Comparison of ENCODE assay signal across 8 cellular contexts in genomic region chr16:1964506-1965471, GRCh38. TPM values are rescaled to one million over a fixed set of nuclear protein-coding genes. Genes with fewer than 3 reads are reported as not detected.
DNase-seq lines count a peak whose midpoint lies in the region; ATAC-seq and TF ChIP-seq lines count a peak whose summit lies in the region.

RPS2 (minus strand) TSS chr16:1964826; CDS start chr16:1964625, 201 bp downstream.

- intact Hi-C loops in activated B cell treated with CpG ODN at 0.5 μM for 24 hours (cut with micrococcal nuclease) = loop anchor here (1.0 to 10.0 kb wide), 7 partner anchors 8 to 1190 kb away; partner anchors contain the start of genes GFER, MSRB1, RNPS1 and TBL3
- intact Hi-C loops in spleen (cut with DNase I; ENCODE audit: low total_unique reads) = no loop called here

- H3K9me3 Mint-ChIP-seq in activated B cell treated with CpG ODN at 0.5 μM for 24 hours (no peaks in the 10 kb centered on the region), immature natural killer cell (no peaks in the 10 kb centered on the region)

- POLR2A ChIA-PET in AG04450 (lab: Yijun Ruan, JAX) (interaction anchor here (0.6 to 2.0 kb wide), 47 partner anchors 9 to 773 kb away, joined by 3 to 20 read pairs (median 4); partner anchors contain the start of genes ECI1, FAHD1, GFER and HAGH), activated B cell treated with CpG ODN at 0.5 μM for 24 hours (lab: Charles Lee) (interaction anchor here (0.6 to 9.7 kb wide), 59 partner anchors 9 to 1927 kb away, joined by 3 to 351 read pairs (median 4); partner anchors contain the start of genes ATP6V0C, CHTF18, CRAMP1 and ECI1)

- TF ChIP-seq CTCF in AG04450 (IDR thresholded peaks at IDR 0.05; ENCODE audit: low read depth, low read length) (no peak), activated B cell treated with CpG ODN at 0.5 μM for 24 hours (IDR thresholded peaks at IDR 0.05) (no peak), spleen (IDR thresholded peaks at IDR 0.05 in 8 of 11, conservative IDR thresholded peaks at IDR 0.05 in 3 of 11) (peak in 6 of 11 experiments; percentile 5 to 54 (median 38))

- H3K4me1 Mint-ChIP-seq in activated B cell treated with CpG ODN at 0.5 μM for 24 hours (peaks cover 49% of the 10 kb centered on the region), immature natural killer cell (peaks cover 37 to 46% of the 10 kb centered on the region in 2 donors)

- H3K4me1 ChIP-seq in spleen = peaks cover 28 to 65% (median 57%) of the 10 kb centered on the region in 6 donors

- CTCF ChIA-PET in AG04450 (lab: Charles Lee) = interaction anchor here (0.7 to 1.2 kb wide), 3 partner anchors 176 to 1623 kb away, joined by 3 to 6 read pairs (median 4); no protein-coding TSS in a partner anchor
- CTCF ChIA-PET in activated B cell treated with CpG ODN at 0.5 μM for 24 hours (lab: Charles Lee) = interaction anchor here (0.8 to 1.5 kb wide), 3 partner anchors 28 to 176 kb away, joined by 3 read pairs; no protein-coding TSS in a partner anchor

- H3K4me3 Mint-ChIP-seq in activated B cell treated with CpG ODN at 0.5 μM for 24 hours (peak within 1 kb of the TSS; percentile 92), immature natural killer cell (peak within 1 kb of the TSS; percentile 89 to 94 (median 92))

- ATAC-seq in HG03196 (IDR thresholded peaks at IDR 0.05; ENCODE audit: unreplicated experiment) = peak; percentile 74
- ATAC-seq in activated B cell treated with CpG ODN at 0.5 μM for 24 hours (ENCODE audit: low read depth) = peak; percentile 93

- in situ Hi-C loops in GM18951 (cut with MboI; ENCODE audit: low sequenced_read_pairs, unreplicated experiment) = no loop called here

- H3K36me3 Mint-ChIP-seq in activated B cell treated with CpG ODN at 0.5 μM for 24 hours (ENCODE audit: low read depth) = peaks cover 45% of the 10 kb centered on the region
- peaks cover 8 to 13% (median 11%) of the 10 kb centered on the region in 3 donors for H3K36me3 Mint-ChIP-seq in immature natural killer cell

- peak within 1 kb of the TSS; percentile 91 for H3K27ac ChIP-seq in AG04450 (ENCODE audit: low read depth, low read length)
- peak within 1 kb of the TSS; percentile 95 for H3K27ac ChIP-seq in caudate nucleus (ENCODE audit: low read depth, low read length)
- H3K27ac ChIP-seq in spleen = peak within 1 kb of the TSS; percentile 80 to 99 (median 98)

- H3K27ac Mint-ChIP-seq in activated B cell treated with CpG ODN at 0.5 μM for 24 hours (peak within 1 kb of the TSS; percentile 94), immature natural killer cell (peak within 1 kb of the TSS; percentile 93 to 97 (median 96))

- DNase-seq in AG04450 (ENCODE audit: low read depth, low spot score) (peak; percentile 98), NCI-H345 (lab: John Stamatoyannopoulos, UW) (peak; percentile 99), activated B cell treated with CpG ODN at 0.5 μM for 24 hours (peak; percentile 95), caudate nucleus (lab: John Stamatoyannopoulos, UW) (peak; percentile 58 to 100 (median 97)), immature natural killer cell (peak; percentile 97 to 99 (median 97)), spleen (peak; percentile 99)

- peak within 1 kb of the TSS; percentile 90 for H3K4me3 ChIP-seq in AG04450 (ENCODE audit: low read depth, low read length)
- H3K4me3 ChIP-seq in spleen = peak within 1 kb of the TSS; percentile 66 to 94 (median 81)

- H3K9me3 ChIP-seq in AG04450 (ENCODE audit: control insufficient read depth, insufficient read depth, low read length) (no peaks in the 10 kb centered on the region; the same call in 1 of the 2 replicates), spleen (no peaks in the 10 kb centered on the region)

- no peaks in the 10 kb centered on the region for H3K27me3 ChIP-seq in AG04450 (ENCODE audit: control insufficient read depth, insufficient read depth, low read length)
- H3K27me3 ChIP-seq in spleen (replicated peaks in 1 of 7) = no peaks in the 10 kb centered on the region

- TF ChIP-seq POLR2A in GM18951 (IDR thresholded peaks at IDR 0.05; ENCODE audit: extremely low read depth, insufficient read depth, insufficient read length) (peak; percentile 100), spleen (IDR thresholded peaks at IDR 0.05) (peak; percentile 85 to 92 (median 91))

- 0% methylated on average over 42 to 104 of the region's 104 CpGs for WGBS in spleen, 5 donors

- H3K36me3 ChIP-seq in spleen = peaks cover 0 to 40% (median 26%) of the 10 kb centered on the region in 6 donors

- no peaks in the 10 kb centered on the region for H3K27me3 Mint-ChIP-seq in activated B cell treated with CpG ODN at 0.5 μM for 24 hours
- peaks cover 13 to 33% (median 14%) of the 10 kb centered on the region in 3 donors for H3K27me3 Mint-ChIP-seq in immature natural killer cell (ENCODE audit: low read depth in 3 of 3)

RNA-seq across cellular contexts. Expression of gene RPS2, which starts in this region (rescaled TPM):
- polyA plus RNA-seq in AG04450 (2011; rRNA removed) = 2,494 and 4,570 TPM in 2 replicates
- polyA minus RNA-seq in AG04450 (2011; rRNA and poly(A)+ RNA removed) = 1,740 and 2,572 TPM in 2 replicates
- total RNA-seq in activated B cell treated with CpG ODN at 0.5 μM for 24 hours = 5,116 and 5,913 TPM in 2 replicates
- 1,000 to 10,000 TPM; 2,221 to 2,989 (median 2,668) TPM for polyA plus RNA-seq in immature natural killer cell
- total RNA-seq in spleen = 1,000 to 10,000 TPM; 1,930 to 2,450 (median 2,233) TPM
- polyA plus RNA-seq in spleen = 1,000 to 10,000 TPM; 3,942 to 6,006 (median 5,765) TPM

Comparison
In these comparisons a context has a peak if more than half of its experiments do, and no peak if none do; other contexts are left out.
1. Peak in every context shown above with its lines: DNase-seq, ATAC-seq, H3K4me3 ChIP-seq and H3K27ac ChIP-seq.
2. CTCF ChIP-seq: peak in spleen (6 of 11); none in AG04450 (single experiment) and activated B cell treated with CpG ODN at 0.5 μM for 24 hours (single experiment).